15 cellular contexts compared by ENCODE assay signal in genomic region chr9:91034976-91035824, GRCh38.
DNase-seq lines count a peak whose midpoint lies in the region; ATAC-seq lines count a peak whose summit lies in the region.
"Had no signal": no experiment of that assay in that cellular context is flagged by ENCODE, and none has a peak within 500 bp of the region (broad histone marks: within the 10 kb centered on the region; RNA-seq: fewer than 3 reads in every experiment).

No MANE protein-coding gene starts in this region.

- no peaks in the 10 kb centered on the region for H3K36me3 Mint-ChIP-seq in activated T-cell treated with anti-CD3 and anti-CD28 coated beads, Interleukin-2, amount 50 U/mL, for 24 hours (ENCODE audit: low read depth)
- no peaks in the 10 kb centered on the region for H3K36me3 Mint-ChIP-seq in IgD-negative memory B cell
- no peaks in the 10 kb centered on the region for H3K36me3 Mint-ChIP-seq in activated naive CD8-positive, alpha-beta T cell treated with anti-CD3 and anti-CD28 coated beads, Interleukin-2, amount 50 U/mL, for 24 hours (ENCODE audit: low read depth)

- no peak for ATAC-seq in activated naive CD8-positive, alpha-beta T cell treated with anti-CD3 and anti-CD28 coated beads, Interleukin-2, amount 50 U/mL, for 24 hours
- ATAC-seq in sciatic nerve, result no peak
- ATAC-seq: effector memory CD8-positive, alpha-beta T cell; K562; left lung had no signal

- no peak overlapping the region for H3K4me3 Mint-ChIP-seq in activated T-cell treated with anti-CD3 and anti-CD28 coated beads, Interleukin-2, amount 50 U/mL, for 24 hours
- peak overlapping the region; percentile 2 to 88 (median 39) for H3K4me3 Mint-ChIP-seq in IgD-negative memory B cell
- H3K4me3 Mint-ChIP-seq in activated naive CD8-positive, alpha-beta T cell treated with anti-CD3 and anti-CD28 coated beads, Interleukin-2, amount 50 U/mL, for 24 hours, result no peak overlapping the region
- H3K4me3 Mint-ChIP-seq: effector memory CD8-positive, alpha-beta T cell; HFFc6 had no signal

- H3K27me3 Mint-ChIP-seq in activated T-cell treated with anti-CD3 and anti-CD28 coated beads, Interleukin-2, amount 50 U/mL, for 24 hours, result peaks cover 15% of the 10 kb centered on the region
- no peaks in the 10 kb centered on the region for H3K27me3 Mint-ChIP-seq in IgD-negative memory B cell
- H3K27me3 Mint-ChIP-seq in activated naive CD8-positive, alpha-beta T cell treated with anti-CD3 and anti-CD28 coated beads, Interleukin-2, amount 50 U/mL, for 24 hours, result peaks cover 11% of the 10 kb centered on the region

- H3K4me1 Mint-ChIP-seq in activated T-cell treated with anti-CD3 and anti-CD28 coated beads, Interleukin-2, amount 50 U/mL, for 24 hours (ENCODE audit: low read depth), result peaks cover 56% of the 10 kb centered on the region
- H3K4me1 Mint-ChIP-seq in IgD-negative memory B cell, result peaks cover 21 to 34% (median 27%) of the 10 kb centered on the region in 3 donors
- H3K4me1 Mint-ChIP-seq in activated naive CD8-positive, alpha-beta T cell treated with anti-CD3 and anti-CD28 coated beads, Interleukin-2, amount 50 U/mL, for 24 hours, result peaks cover 48% of the 10 kb centered on the region

- no peaks in the 10 kb centered on the region for H3K9me3 Mint-ChIP-seq in activated T-cell treated with anti-CD3 and anti-CD28 coated beads, Interleukin-2, amount 50 U/mL, for 24 hours
- no peaks in the 10 kb centered on the region for H3K9me3 Mint-ChIP-seq in IgD-negative memory B cell
- no peaks in the 10 kb centered on the region for H3K9me3 Mint-ChIP-seq in activated naive CD8-positive, alpha-beta T cell treated with anti-CD3 and anti-CD28 coated beads, Interleukin-2, amount 50 U/mL, for 24 hours
- H3K9me3 Mint-ChIP-seq: effector memory CD8-positive, alpha-beta T cell; HFFc6 had no signal

- intact Hi-C loops in sciatic nerve (cut with DNase I), result loop anchor here (10.0 kb wide), 1 partner anchor 390 kb away; the partner anchor contains the start of gene NFIL3

- H3K27ac Mint-ChIP-seq in activated T-cell treated with anti-CD3 and anti-CD28 coated beads, Interleukin-2, amount 50 U/mL, for 24 hours, result peak overlapping the region; percentile 51
- H3K27ac Mint-ChIP-seq in IgD-negative memory B cell, result peak overlapping the region in 2 of 3 donors; percentile 76 to 93
- H3K27ac Mint-ChIP-seq in activated naive CD8-positive, alpha-beta T cell treated with anti-CD3 and anti-CD28 coated beads, Interleukin-2, amount 50 U/mL, for 24 hours, result peak overlapping the region; percentile 55
- H3K27ac Mint-ChIP-seq: HFFc6 had no signal

- DNase-seq in activated T-cell treated with anti-CD3 and anti-CD28 coated beads, Interleukin-2, amount 50 U/mL, for 24 hours, result no peak
- DNase-seq in activated T-cell treated with anti-CD3 and anti-CD28 coated beads, Interleukin-2, amount 50 U/mL, for 48 hours, result no peak
- no peak for DNase-seq in activated naive CD8-positive, alpha-beta T cell treated with anti-CD3 and anti-CD28 coated beads, Interleukin-2, amount 50 U/mL, for 24 hours
- DNase-seq in sciatic nerve (ENCODE audit: low spot score) (peak; percentile 44), NCI-H1048 (lab: John Stamatoyannopoulos, UW) (no peak), AML-193 (lab: John Stamatoyannopoulos, UW) (no peak), iPS-NIHi7 (ENCODE audit: extremely low spot score) (no peak)
- DNase-seq: effector memory CD8-positive, alpha-beta T cell; HFFc6; left lung; NCI-H1436 treated with DMSO at 0.1 percent for 48 hours; SJCRH30; stimulated activated naive CD4-positive, alpha-beta T cell treated with Interleukin-2 at 50 U/mL for 16 hours had no signal

Comparison
In these comparisons a context has a peak if more than half of its experiments do, and no peak if none do; other contexts are left out.
1. H3K4me3 Mint-ChIP-seq: peak in IgD-negative memory B cell (4 of 4); none in activated T-cell treated with anti-CD3 and anti-CD28 coated beads, Interleukin-2, amount 50 U/mL, for 24 hours (single experiment) and activated naive CD8-positive, alpha-beta T cell treated with anti-CD3 and anti-CD28 coated beads, Interleukin-2, amount 50 U/mL, for 24 hours (single experiment).
2. Peak in every context shown above with its lines, with median percentiles within 50 percentile points of each other: H3K27ac Mint-ChIP-seq.